Comparison of ENCODE assay signal across 8 cellular contexts in the genomic region with DNA sequence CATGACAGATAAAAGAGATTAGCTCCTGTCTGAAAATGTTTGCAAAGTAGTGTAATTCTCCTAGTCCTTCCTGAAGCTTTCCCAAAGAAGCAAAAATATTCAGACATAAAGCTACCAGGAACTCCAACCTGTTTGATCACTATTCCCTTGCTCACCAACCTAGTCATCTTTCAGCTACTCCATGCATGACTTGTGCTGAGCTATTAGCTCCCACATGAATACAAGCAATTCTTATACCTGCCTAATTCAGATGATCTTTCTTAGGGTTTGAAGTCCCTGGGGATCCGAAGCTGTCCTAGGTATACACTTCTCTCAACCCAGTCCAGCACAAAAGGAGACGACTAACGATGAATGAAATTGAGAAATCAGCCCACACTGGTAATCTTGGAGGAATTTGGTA. TPM values are rescaled to one million over a fixed set of nuclear protein-coding genes. Genes with fewer than 3 reads are reported as not detected.
DNase-seq lines count a peak whose midpoint lies in the region; ATAC-seq and TF ChIP-seq lines count a peak whose summit lies in the region.

No MANE protein-coding gene starts in this region.

- peak overlapping the region; percentile 76 for H3K9ac ChIP-seq in NT2/D1 (ENCODE audit: insufficient read length, low read depth)

- CTCF ChIA-PET in naive thymus-derived CD4-positive, alpha-beta T cell (lab: Charles Lee): interaction anchor here (1.6 kb wide), 1 partner anchor 122 kb away, joined by 7 read pairs; no protein-coding TSS in a partner anchor
- CTCF ChIA-PET in HEK293T (lab: Yijun Ruan, JAX): interaction anchor here (0.7 kb wide), 1 partner anchor 122 kb away, joined by 3 read pairs; no protein-coding TSS in a partner anchor

- H3K4me3 ChIP-seq in NT2/D1 (ENCODE audit: insufficient read length, low read depth) (peak overlapping the region; percentile 69), ectodermal cell (ENCODE audit: insufficient read depth, low read depth, low read length) (peak overlapping the region; percentile 63)
- H3K4me3 ChIP-seq in naive thymus-derived CD4-positive, alpha-beta T cell (ENCODE audit: low read length): peak overlapping the region; percentile 76

- peaks cover 3 to 28% (median 21%) of the 10 kb centered on the region in 7 donors for H3K4me1 Mint-ChIP-seq in naive thymus-derived CD4-positive, alpha-beta T cell

- intact Hi-C loops in naive thymus-derived CD4-positive, alpha-beta T cell (cut with micrococcal nuclease): loop anchor here in 1 of 2 donors (1.0 to 5.0 kb wide), 4 partner anchors 64 to 794 kb away; partner anchors contain the start of genes RBM25 and RIOX1

- peak; percentile 11 for DNase-seq in GM03348 (ENCODE audit: low spot score)
- no peak for DNase-seq in NT2/D1 (ENCODE audit: low read depth, low spot score)
- DNase-seq in naive thymus-derived CD4-positive, alpha-beta T cell: no peak
- no peak for DNase-seq in NCI-H774 (lab: John Stamatoyannopoulos, UW)
- no peak for DNase-seq in HEK293T (ENCODE audit: extremely low spot score)

- peaks cover 9% of the 10 kb centered on the region for H3K36me3 ChIP-seq in NT2/D1 (ENCODE audit: insufficient read depth, insufficient read length, low read length)
- no peaks in the 10 kb centered on the region for H3K36me3 ChIP-seq in ectodermal cell (ENCODE audit: control insufficient read depth, insufficient read depth, low read length)
- H3K36me3 ChIP-seq in naive thymus-derived CD4-positive, alpha-beta T cell (ENCODE audit: control insufficient read depth in 2 of 3, insufficient read depth in 3 of 3, low read length in 3 of 3): no peaks in the 10 kb centered on the region

- H3K9me3 Mint-ChIP-seq in naive thymus-derived CD4-positive, alpha-beta T cell: peaks cover 0 to 2% (median 0%) of the 10 kb centered on the region in 11 donors

- H3K4me1 ChIP-seq in NT2/D1 (ENCODE audit: insufficient read depth, insufficient read length) (no peaks in the 10 kb centered on the region), ectodermal cell (ENCODE audit: control insufficient read depth, insufficient read depth, low read length) (peaks cover 4% of the 10 kb centered on the region)
- peaks cover 8 to 9% of the 10 kb centered on the region in 2 donors for H3K4me1 ChIP-seq in naive thymus-derived CD4-positive, alpha-beta T cell (ENCODE audit: control insufficient read depth in 2 of 2, insufficient read depth in 2 of 2, low read length in 2 of 2)

- H3K27ac ChIP-seq in ectodermal cell (ENCODE audit: insufficient read depth, low read depth, low read length, poor library complexity, severe bottlenecking): no peak overlapping the region
- H3K27ac ChIP-seq in naive thymus-derived CD4-positive, alpha-beta T cell (ENCODE audit: low read depth, low read length): peak overlapping the region; percentile 85

- H3K27me3 ChIP-seq in NT2/D1 (ENCODE audit: insufficient read depth, insufficient read length) (no peaks in the 10 kb centered on the region), ectodermal cell (ENCODE audit: control insufficient read depth, insufficient read depth, low read length, poor library complexity, severe bottlenecking) (no peaks in the 10 kb centered on the region)
- no peaks in the 10 kb centered on the region for H3K27me3 ChIP-seq in naive thymus-derived CD4-positive, alpha-beta T cell (ENCODE audit: control insufficient read depth in 2 of 2, insufficient read depth in 2 of 2, low read length in 2 of 2)

- H3K27me3 Mint-ChIP-seq in naive thymus-derived CD4-positive, alpha-beta T cell: no peaks in the 10 kb centered on the region

- H3K4me3 Mint-ChIP-seq in naive thymus-derived CD4-positive, alpha-beta T cell: peak overlapping the region; percentile 88 to 99 (median 96)

- no peaks in the 10 kb centered on the region for H3K36me3 Mint-ChIP-seq in naive thymus-derived CD4-positive, alpha-beta T cell

- WGBS in ectodermal cell, 2 experiments: 51 to 52% methylated on average over 3 of the region's 3 CpGs

- POLR2A ChIA-PET in naive thymus-derived CD4-positive, alpha-beta T cell (lab: Charles Lee): interaction anchor here (0.6 to 2.2 kb wide), 8 partner anchors 10 to 137 kb away, joined by 3 to 10 read pairs (median 4); partner anchors contain the start of genes PNMA1 and ZNF410
- POLR2A ChIA-PET in HEK293T (lab: Yijun Ruan, JAX): interaction anchor here (0.8 to 2.7 kb wide), 16 partner anchors 9 to 282 kb away, joined by 3 to 29 read pairs (median 8); partner anchors contain the start of genes ACOT2, BBOF1, ENTPD5 and ZNF410

- no peak for ATAC-seq in naive thymus-derived CD4-positive, alpha-beta T cell
- ATAC-seq in GM19035 (IDR thresholded peaks at IDR 0.05; ENCODE audit: unreplicated experiment): no peak
- no peak for ATAC-seq in HG02938 (IDR thresholded peaks at IDR 0.05; ENCODE audit: unreplicated experiment)

- H3K9me3 ChIP-seq in NT2/D1 (ENCODE audit: insufficient read depth, low read length): no peaks in the 10 kb centered on the region
- H3K9me3 ChIP-seq in ectodermal cell (ENCODE audit: control insufficient read depth, low read length): no peaks in the 10 kb centered on the region
- no peaks in the 10 kb centered on the region for H3K9me3 ChIP-seq in naive thymus-derived CD4-positive, alpha-beta T cell (ENCODE audit: control insufficient read depth in 2 of 3, low read length in 3 of 3)

- peak overlapping the region; percentile 65 to 99 (median 97) for H3K27ac Mint-ChIP-seq in naive thymus-derived CD4-positive, alpha-beta T cell

TF ChIP-seq in HEK293T, 16 proteins besides CTCF, POLR2A, EP300 and RAD21:
- TF ChIP-seq SUZ12 (IDR thresholded peaks at IDR 0.05): no peak
- no peak for TF ChIP-seq ARNT (IDR thresholded peaks at IDR 0.05)
- TF ChIP-seq HDGF (IDR thresholded peaks at IDR 0.05; ENCODE audit: borderline replicate concordance): no peak
- TF ChIP-seq LEF1 (IDR thresholded peaks at IDR 0.05; ENCODE audit: borderline replicate concordance): no peak
- TF ChIP-seq PKNOX1 (IDR thresholded peaks at IDR 0.05): no peak
- no peak for TF ChIP-seq BHLHE40 (IDR thresholded peaks at IDR 0.05; ENCODE audit: borderline replicate concordance)
- TF ChIP-seq SP1 (IDR thresholded peaks at IDR 0.05): no peak
- no peak for TF ChIP-seq FOXK2 (IDR thresholded peaks at IDR 0.05)
- no peak for TF ChIP-seq FOXA1 (IDR thresholded peaks at IDR 0.05)
- TF ChIP-seq L3MBTL2 (conservative IDR thresholded peaks at IDR 0.05): no peak
- TF ChIP-seq ZNF384 (IDR thresholded peaks at IDR 0.05): no peak
- TF ChIP-seq CTBP1 (IDR thresholded peaks at IDR 0.05; ENCODE audit: borderline replicate concordance): no peak
- TF ChIP-seq ELF4 (IDR thresholded peaks at IDR 0.05): no peak
- TF ChIP-seq FOXM1 (IDR thresholded peaks at IDR 0.05; ENCODE audit: borderline replicate concordance): no peak
- TF ChIP-seq NFRKB (IDR thresholded peaks at IDR 0.05): no peak
- TF ChIP-seq TARDBP (IDR thresholded peaks at IDR 0.05): no peak

RNA-seq across cellular contexts. Expression of gene PTGR2, which starts 0.7 kb away (rescaled TPM):
- polyA plus RNA-seq in ectodermal cell (2013, experiment 1 of 4): 30.0 TPM
- 25.8 TPM for polyA plus RNA-seq in ectodermal cell (2013, experiment 2 of 4)
- 19.0 TPM for polyA plus RNA-seq in ectodermal cell (2013, experiment 3 of 4)
- polyA plus RNA-seq in ectodermal cell (2013, experiment 4 of 4): 23.3 TPM
- total RNA-seq in naive thymus-derived CD4-positive, alpha-beta T cell: 1 to 10 TPM; 1.2 to 7.9 (median 1.8) TPM
- 1 to 10 TPM; 3.4 to 6.5 TPM for polyA plus RNA-seq in naive thymus-derived CD4-positive, alpha-beta T cell

RNA-seq across cellular contexts. Expression of gene ZNF410, which starts 35.7 kb away (rescaled TPM):
- polyA plus RNA-seq in ectodermal cell (2013, experiment 1 of 4): 50.4 TPM
- polyA plus RNA-seq in ectodermal cell (2013, experiment 2 of 4): 51.8 TPM
- polyA plus RNA-seq in ectodermal cell (2013, experiment 3 of 4): 35.2 TPM
- polyA plus RNA-seq in ectodermal cell (2013, experiment 4 of 4): 37.4 TPM
- total RNA-seq in naive thymus-derived CD4-positive, alpha-beta T cell: 10 to 100 TPM; 44.8 to 79.7 (median 51.1) TPM
- polyA plus RNA-seq in naive thymus-derived CD4-positive, alpha-beta T cell: 10 to 100 TPM; 66.3 to 69.8 TPM
